ENCODE assay signal across 2 cellular contexts in genomic region chr10:28947209-28947608, GRCh38.
TF ChIP-seq lines count a peak whose summit lies in the region.

No MANE protein-coding gene starts in this region.

TF ChIP-seq in SK-N-SH treated with all-trans-retinoic acid at 6 μM for 48 hours, 23 proteins besides CTCF, POLR2A, EP300 and RAD21 (continued from another document):
- TF ChIP-seq, protein P1, sequence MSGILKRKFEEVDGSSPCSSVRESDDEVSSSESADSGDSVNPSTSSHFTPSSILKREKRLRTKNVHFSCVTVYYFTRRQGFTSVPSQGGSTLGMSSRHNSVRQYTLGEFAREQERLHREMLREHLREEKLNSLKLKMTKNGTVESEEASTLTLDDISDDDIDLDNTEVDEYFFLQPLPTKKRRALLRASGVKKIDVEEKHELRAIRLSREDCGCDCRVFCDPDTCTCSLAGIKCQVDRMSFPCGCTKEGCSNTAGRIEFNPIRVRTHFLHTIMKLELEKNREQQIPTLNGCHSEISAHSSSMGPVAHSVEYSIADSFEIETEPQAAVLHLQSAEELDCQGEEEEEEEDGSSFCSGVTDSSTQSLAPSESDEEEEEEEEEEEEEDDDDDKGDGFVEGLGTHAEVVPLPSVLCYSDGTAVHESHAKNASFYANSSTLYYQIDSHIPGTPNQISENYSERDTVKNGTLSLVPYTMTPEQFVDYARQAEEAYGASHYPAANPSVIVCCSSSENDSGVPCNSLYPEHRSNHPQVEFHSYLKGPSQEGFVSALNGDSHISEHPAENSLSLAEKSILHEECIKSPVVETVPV (CRISPR knock-in tag; IDR thresholded peaks at IDR 0.05): no peak
- no peak for TF ChIP-seq PPARA (CRISPR knock-in tag; IDR thresholded peaks at IDR 0.05; ENCODE audit: borderline replicate concordance)
- no peak for TF ChIP-seq ISL1 (CRISPR knock-in tag; IDR thresholded peaks at IDR 0.05)
- TF ChIP-seq, protein P2, sequence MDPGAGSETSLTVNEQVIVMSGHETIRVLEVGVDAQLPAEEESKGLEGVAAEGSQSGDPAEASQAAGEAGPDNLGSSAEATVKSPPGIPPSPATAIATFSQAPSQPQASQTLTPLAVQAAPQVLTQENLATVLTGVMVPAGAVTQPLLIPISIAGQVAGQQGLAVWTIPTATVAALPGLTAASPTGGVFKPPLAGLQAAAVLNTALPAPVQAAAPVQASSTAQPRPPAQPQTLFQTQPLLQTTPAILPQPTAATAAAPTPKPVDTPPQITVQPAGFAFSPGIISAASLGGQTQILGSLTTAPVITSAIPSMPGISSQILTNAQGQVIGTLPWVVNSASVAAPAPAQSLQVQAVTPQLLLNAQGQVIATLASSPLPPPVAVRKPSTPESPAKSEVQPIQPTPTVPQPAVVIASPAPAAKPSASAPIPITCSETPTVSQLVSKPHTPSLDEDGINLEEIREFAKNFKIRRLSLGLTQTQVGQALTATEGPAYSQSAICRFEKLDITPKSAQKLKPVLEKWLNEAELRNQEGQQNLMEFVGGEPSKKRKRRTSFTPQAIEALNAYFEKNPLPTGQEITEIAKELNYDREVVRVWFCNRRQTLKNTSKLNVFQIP (CRISPR knock-in tag; IDR thresholded peaks at IDR 0.05; ENCODE audit: borderline replicate concordance, low read depth): no peak
- no peak for TF ChIP-seq TSHZ2 (CRISPR knock-in tag; IDR thresholded peaks at IDR 0.05)
- TF ChIP-seq ESRRG (CRISPR knock-in tag; IDR thresholded peaks at IDR 0.05): no peak

TF ChIP-seq in SK-N-SH, 30 proteins besides CTCF, POLR2A, EP300 and RAD21 (continued from another document):
- TF ChIP-seq IRF3 (IDR thresholded peaks at IDR 0.05; ENCODE audit: low read depth, low read length) (no peak), USF2 (IDR thresholded peaks at IDR 0.05; ENCODE audit: borderline replicate concordance, low read depth, low read length) (no peak), SIN3A (IDR thresholded peaks at IDR 0.05; ENCODE audit: borderline replicate concordance, low read depth, low read length) (no peak), PBX3 (IDR thresholded peaks at IDR 0.05) (no peak), CHD2 (IDR thresholded peaks at IDR 0.05; ENCODE audit: low read length, partially characterized antibody) (no peak), NRF1 (IDR thresholded peaks at IDR 0.05; ENCODE audit: low read depth, low read length) (no peak), FOSL2 (IDR thresholded peaks at IDR 0.05; ENCODE audit: borderline replicate concordance, low read depth) (no peak), RXRA (IDR thresholded peaks at IDR 0.05; ENCODE audit: borderline replicate concordance, low read depth) (no peak), TEAD4 (IDR thresholded peaks at IDR 0.05; ENCODE audit: borderline replicate concordance, insufficient read depth) (no peak), TAF1 (IDR thresholded peaks at IDR 0.05; ENCODE audit: borderline replicate concordance, low read depth, low read length) (no peak)
- TF ChIP-seq, protein P3, sequence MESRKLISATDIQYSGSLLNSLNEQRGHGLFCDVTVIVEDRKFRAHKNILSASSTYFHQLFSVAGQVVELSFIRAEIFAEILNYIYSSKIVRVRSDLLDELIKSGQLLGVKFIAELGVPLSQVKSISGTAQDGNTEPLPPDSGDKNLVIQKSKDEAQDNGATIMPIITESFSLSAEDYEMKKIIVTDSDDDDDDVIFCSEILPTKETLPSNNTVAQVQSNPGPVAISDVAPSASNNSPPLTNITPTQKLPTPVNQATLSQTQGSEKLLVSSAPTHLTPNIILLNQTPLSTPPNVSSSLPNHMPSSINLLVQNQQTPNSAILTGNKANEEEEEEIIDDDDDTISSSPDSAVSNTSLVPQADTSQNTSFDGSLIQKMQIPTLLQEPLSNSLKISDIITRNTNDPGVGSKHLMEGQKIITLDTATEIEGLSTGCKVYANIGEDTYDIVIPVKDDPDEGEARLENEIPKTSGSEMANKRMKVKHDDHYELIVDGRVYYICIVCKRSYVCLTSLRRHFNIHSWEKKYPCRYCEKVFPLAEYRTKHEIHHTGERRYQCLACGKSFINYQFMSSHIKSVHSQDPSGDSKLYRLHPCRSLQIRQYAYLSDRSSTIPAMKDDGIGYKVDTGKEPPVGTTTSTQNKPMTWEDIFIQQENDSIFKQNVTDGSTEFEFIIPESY (IDR thresholded peaks at IDR 0.05; ENCODE audit: borderline replicate concordance, low read depth): no peak
